25 cellular contexts compared by ENCODE assay signal in the genomic region with DNA sequence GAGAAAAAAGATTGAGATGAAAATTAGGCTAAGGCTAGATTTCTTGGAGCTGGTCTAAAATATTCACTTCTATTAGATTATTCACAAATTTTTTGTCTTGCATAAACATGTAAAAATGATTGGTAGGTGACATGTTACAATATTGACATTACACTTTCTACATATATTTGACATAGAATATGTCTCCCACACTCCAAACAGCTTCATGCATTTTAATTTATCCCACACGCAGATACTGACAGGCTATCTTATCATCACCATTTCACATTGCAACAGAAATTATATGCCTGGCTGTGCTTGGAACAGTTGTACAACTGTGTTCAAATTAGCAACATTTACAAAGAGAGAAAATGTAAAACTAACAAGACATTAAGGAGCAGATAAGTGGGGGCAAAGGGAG.
"Had no signal": no experiment of that assay in that cellular context is flagged by ENCODE, and none has a peak within 500 bp of the region (broad histone marks: within the 10 kb centered on the region; RNA-seq: fewer than 3 reads in every experiment).

No MANE protein-coding gene starts in this region.

- H3K27ac Mint-ChIP-seq: mesothelial cell of epicardium; naive B cell; natural killer cell; nephron progenitor cell; stimulated activated effector memory CD8-positive, alpha-beta T cell treated with anti-CD3 and anti-CD28 coated beads, Interleukin-12 subunit alpha, Interleukin-12 subunit beta, amount 100 ng/mL, for 72 hours; stimulated activated naive CD8-positive, alpha-beta T cell treated with anti-CD3 and anti-CD28 coated beads, Interleukin-15, Interleukin-2, amounts not matched to agents 100 ng/mL and 50 ng/mL, for 24 hours; type B pancreatic cell had no signal

- ATAC-seq: natural killer cell; pancreas; right cardiac atrium; sciatic nerve; stimulated activated effector memory CD8-positive, alpha-beta T cell treated with anti-CD3 and anti-CD28 coated beads, Interleukin-12 subunit alpha, Interleukin-12 subunit beta, amount 100 ng/mL, for 72 hours had no signal

- H3K27me3 ChIP-seq: pancreas, spleen, suprapubic skin, tibial nerve, vagina had no signal

- H3K9me3 Mint-ChIP-seq: nephron progenitor cell had no signal

- H3K27ac ChIP-seq: left ventricle myocardium inferior, pancreas, prostate gland, skin epidermis, spleen, suprapubic skin, tibial nerve, vagina had no signal

- H3K4me3 Mint-ChIP-seq: mesothelial cell of epicardium; naive B cell; natural killer cell; nephron progenitor cell; stimulated activated effector memory CD8-positive, alpha-beta T cell treated with anti-CD3 and anti-CD28 coated beads, Interleukin-12 subunit alpha, Interleukin-12 subunit beta, amount 100 ng/mL, for 72 hours; stimulated activated naive CD8-positive, alpha-beta T cell treated with anti-CD3 and anti-CD28 coated beads, Interleukin-15, Interleukin-2, amounts not matched to agents 100 ng/mL and 50 ng/mL, for 24 hours; type B pancreatic cell had no signal

- H3K36me3 Mint-ChIP-seq: mesothelial cell of epicardium; naive B cell; natural killer cell; stimulated activated effector memory CD8-positive, alpha-beta T cell treated with anti-CD3 and anti-CD28 coated beads, Interleukin-12 subunit alpha, Interleukin-12 subunit beta, amount 100 ng/mL, for 72 hours; type B pancreatic cell had no signal

- DNase-seq: hypothalamus; islet precursor cell; left ventricle myocardium inferior; mesendoderm; naive B cell; natural killer cell; nephron progenitor cell; pancreas; posterior cingulate gyrus; retina; right cardiac atrium; spleen; stimulated activated CD4-positive, alpha-beta T cell treated with anti-CD3 and anti-CD28 coated beads, Interleukin-4, amount 100 ng/mL, for 24 hours; stimulated activated naive CD4-positive, alpha-beta T cell had no signal

- H3K36me3 ChIP-seq: left ventricle myocardium inferior, pancreas, prostate gland, spleen, suprapubic skin, tibial nerve, vagina had no signal

- H3K9me3 ChIP-seq: left ventricle myocardium inferior, pancreas, prostate gland, spleen, suprapubic skin, tibial nerve, vagina had no signal

- H3K4me1 ChIP-seq: left ventricle myocardium inferior, pancreas, prostate gland, spleen, suprapubic skin, tibial nerve, vagina had no signal

- H3K4me1 Mint-ChIP-seq: naive B cell; natural killer cell; nephron progenitor cell; stimulated activated effector memory CD8-positive, alpha-beta T cell treated with anti-CD3 and anti-CD28 coated beads, Interleukin-12 subunit alpha, Interleukin-12 subunit beta, amount 100 ng/mL, for 72 hours had no signal

- H3K4me3 ChIP-seq: left ventricle myocardium inferior, lung, pancreas, prostate gland, skin epidermis, spleen, suprapubic skin, tibial nerve, vagina had no signal

- H3K27me3 Mint-ChIP-seq: naive B cell; stimulated activated naive CD8-positive, alpha-beta T cell treated with anti-CD3 and anti-CD28 coated beads, Interleukin-15, Interleukin-2, amounts not matched to agents 100 ng/mL and 50 ng/mL, for 24 hours; type B pancreatic cell had no signal
